8 cellular contexts compared by ENCODE assay signal in genomic region chr21:31731112-31731801, GRCh38. TPM values are rescaled to one million over a fixed set of nuclear protein-coding genes. Genes with fewer than 3 reads are reported as not detected.
DNase-seq lines count a peak whose midpoint lies in the region; ATAC-seq and TF ChIP-seq lines count a peak whose summit lies in the region.

No MANE protein-coding gene starts in this region.

- no peaks in the 10 kb centered on the region for H3K9me3 ChIP-seq in heart left ventricle

- CTCF ChIA-PET in RWPE1 (lab: Yijun Ruan, JAX): no interaction called here

- DNase-seq in SKM-1 treated with dmso at 0.1 percent for 144 hours (lab: John Stamatoyannopoulos, UW; ENCODE audit: unreplicated experiment) (peak; percentile 37), SKM-1 (lab: John Stamatoyannopoulos, UW; ENCODE audit: unreplicated experiment) (no peak), RWPE1 (ENCODE audit: low spot score) (peak; percentile 26), heart left ventricle (peak; percentile 43 to 69 (median 54)), progenitor cell of endocrine pancreas (ENCODE audit: low spot score, unreplicated experiment) (peak; percentile 41)

- peak overlapping the region; percentile 70 to 99 (median 90) for H3K4me3 ChIP-seq in heart left ventricle

- H3K27ac ChIP-seq in RWPE1: peak overlapping the region; percentile 95
- peak overlapping the region; percentile 74 to 98 (median 96) for H3K27ac ChIP-seq in heart left ventricle

- H3K27ac Mint-ChIP-seq in activated naive CD4-positive, alpha-beta T cell treated with anti-CD3 and anti-CD28 coated beads, Interleukin-2, amount 50 U/mL, for 24 hours: peak overlapping the region; percentile 71
- peak overlapping the region; percentile 93 for H3K27ac Mint-ChIP-seq in progenitor cell of endocrine pancreas

- POLR2A ChIA-PET in RWPE1 (lab: Yijun Ruan, JAX; ENCODE audit: low non-redundant PET): no interaction called here

- peaks cover 16% of the 10 kb centered on the region for H3K4me1 Mint-ChIP-seq in activated naive CD4-positive, alpha-beta T cell treated with anti-CD3 and anti-CD28 coated beads, Interleukin-2, amount 50 U/mL, for 24 hours
- H3K4me1 Mint-ChIP-seq in progenitor cell of endocrine pancreas (ENCODE audit: low read depth): peaks cover 7% of the 10 kb centered on the region

- ATAC-seq in HG03039 (IDR thresholded peaks at IDR 0.05; ENCODE audit: unreplicated experiment) (peak; percentile 20), heart left ventricle (peak in 3 of 4 donors; percentile 27 to 44 (median 40)), GM18519 (IDR thresholded peaks at IDR 0.05; ENCODE audit: low FRiP score, unreplicated experiment) (no peak)

- no peak overlapping the region for H3K4me3 Mint-ChIP-seq in activated naive CD4-positive, alpha-beta T cell treated with anti-CD3 and anti-CD28 coated beads, Interleukin-2, amount 50 U/mL, for 24 hours
- H3K4me3 Mint-ChIP-seq in progenitor cell of endocrine pancreas (ENCODE audit: low read depth): peak overlapping the region; percentile 86

- H3K27me3 ChIP-seq in heart left ventricle: no peaks in the 10 kb centered on the region

- H3K36me3 ChIP-seq in heart left ventricle: no peaks in the 10 kb centered on the region

- TF ChIP-seq POLR2A in heart left ventricle (IDR thresholded peaks at IDR 0.05): no peak

- TF ChIP-seq CTCF in RWPE1 (conservative IDR thresholded peaks at IDR 0.05; ENCODE audit: low read depth): no peak
- TF ChIP-seq CTCF in heart left ventricle (IDR thresholded peaks at IDR 0.05): peak in 4 of 12 donors; percentile 3 to 29 (median 13)
- peak; percentile 49 for TF ChIP-seq CTCF in progenitor cell of endocrine pancreas (IDR thresholded peaks at IDR 0.05; ENCODE audit: unreplicated experiment)

- H3K27me3 Mint-ChIP-seq in activated naive CD4-positive, alpha-beta T cell treated with anti-CD3 and anti-CD28 coated beads, Interleukin-2, amount 50 U/mL, for 24 hours: no peaks in the 10 kb centered on the region
- no peaks in the 10 kb centered on the region for H3K27me3 Mint-ChIP-seq in progenitor cell of endocrine pancreas

- WGBS in heart left ventricle, 4 donors: 0 to 1% (median 1%) methylated on average over 13 to 74 of the region's 74 CpGs

- H3K36me3 Mint-ChIP-seq in activated naive CD4-positive, alpha-beta T cell treated with anti-CD3 and anti-CD28 coated beads, Interleukin-2, amount 50 U/mL, for 24 hours: no peaks in the 10 kb centered on the region
- H3K36me3 Mint-ChIP-seq in progenitor cell of endocrine pancreas (ENCODE audit: insufficient read depth): peaks cover 2% of the 10 kb centered on the region

- intact Hi-C loops in heart left ventricle (cut with DNase I): loop anchor here in 1 of 10 donors (5.0 kb wide), 1 partner anchor 74 kb away; the partner anchor contains the start of gene SOD1

- H3K4me1 ChIP-seq in heart left ventricle: peaks cover 16 to 60% (median 41%) of the 10 kb centered on the region in 12 donors

- no peaks in the 10 kb centered on the region for H3K9me3 Mint-ChIP-seq in activated naive CD4-positive, alpha-beta T cell treated with anti-CD3 and anti-CD28 coated beads, Interleukin-2, amount 50 U/mL, for 24 hours
- no peaks in the 10 kb centered on the region for H3K9me3 Mint-ChIP-seq in progenitor cell of endocrine pancreas (ENCODE audit: low read depth)

RNA-seq across cellular contexts. Expression of gene SCAF4, which starts 0.7 kb away (rescaled TPM):
- total RNA-seq in heart left ventricle (10 to 100 TPM in 8 of 9 donors, 1 to 10 TPM in 1; 9.3 to 25.8 (median 17.3) TPM), progenitor cell of endocrine pancreas (60.0 and 65.5 TPM in 2 replicates)
- polyA plus RNA-seq in heart left ventricle: 10 to 100 TPM in 1 of 2 donors, 1 to 10 TPM in 1; 7.8 to 10.2 TPM
